ENCODE assay signal across 1 cellular context in genomic region chr10:3874988-3875841, GRCh38.
A peak's percentile ranks its signal among the peaks of the same experiment; 100 is the strongest.
TF ChIP-seq lines count a peak whose summit lies in the region.

No MANE protein-coding gene starts in this region.

TF ChIP-seq in GM12878, 131 proteins besides CTCF, POLR2A, EP300 and RAD21 (continued from another document and continues in another):
- TF ChIP-seq ETV6 (conservative IDR thresholded peaks at IDR 0.05 in 1 of 2, IDR thresholded peaks at IDR 0.05 in 1 of 2; ENCODE audit: borderline replicate concordance in 1 of 2, low read depth in 1 of 2) (peak in 1 of 2 experiments; percentile 81; a peak in 2 of 4 replicates), STAT1 (conservative IDR thresholded peaks at IDR 0.05) (no peak), STAT3 (IDR thresholded peaks at IDR 0.05; ENCODE audit: low read depth, low read length) (peak; percentile 80), ZNF622 (IDR thresholded peaks at IDR 0.05) (no peak), EED (IDR thresholded peaks at IDR 0.05; ENCODE audit: low read depth) (peak; percentile 100), BHLHE40 (IDR thresholded peaks at IDR 0.05; ENCODE audit: borderline replicate concordance in 1 of 2, low read depth in 2 of 2, low read length in 1 of 2) (peak; percentile 85 to 86), SIN3A (IDR thresholded peaks at IDR 0.05; ENCODE audit: low read depth, low read length) (no peak), HSF1 (IDR thresholded peaks at IDR 0.05; ENCODE audit: low read depth, low read length) (no peak), CREM (IDR thresholded peaks at IDR 0.05; ENCODE audit: low read depth) (peak; percentile 91), IRF5 (IDR thresholded peaks at IDR 0.05; ENCODE audit: borderline replicate concordance) (no peak), KAT2A (conservative IDR thresholded peaks at IDR 0.05; ENCODE audit: control insufficient read depth, low read depth, low read length) (no peak), MYC (IDR thresholded peaks at IDR 0.05; ENCODE audit: insufficient read depth, insufficient read length, insufficient replicate concordance, low read length, severe bottlenecking) (no peak), MEF2A (IDR thresholded peaks at IDR 0.05; ENCODE audit: insufficient read depth, low read depth, low read length) (peak; percentile 99), KDM1A (IDR thresholded peaks at IDR 0.05; ENCODE audit: borderline replicate concordance) (no peak), BMI1 (IDR thresholded peaks at IDR 0.05; ENCODE audit: borderline replicate concordance) (peak; percentile 87), PML (IDR thresholded peaks at IDR 0.05; ENCODE audit: low read length) (peak; percentile 43; the same call in 1 of the 2 replicates), POLR2AphosphoS5 (IDR thresholded peaks at IDR 0.05; ENCODE audit: low read length) (no peak; the same call in 1 of the 2 replicates), CBX5 (IDR thresholded peaks at IDR 0.05; ENCODE audit: low read depth) (peak; percentile 84; the same call in 1 of the 2 replicates), HDGF (IDR thresholded peaks at IDR 0.05) (no peak), TAF1 (IDR thresholded peaks at IDR 0.05; ENCODE audit: borderline replicate concordance, low read depth, low read length) (peak; percentile 17; the same call in 1 of the 2 replicates), TCF3 (IDR thresholded peaks at IDR 0.05; ENCODE audit: borderline replicate concordance, insufficient read depth, low read depth, low read length) (peak; percentile 95), RAD51 (IDR thresholded peaks at IDR 0.05) (peak; percentile 75), BCL11A (IDR thresholded peaks at IDR 0.05; ENCODE audit: low read depth, low read length) (peak; percentile 90), IKZF2 (IDR thresholded peaks at IDR 0.05) (peak; percentile 100), YBX1 (IDR thresholded peaks at IDR 0.05) (no peak), SREBF2 (IDR thresholded peaks at IDR 0.05; ENCODE audit: low read length) (no peak), CBFB (IDR thresholded peaks at IDR 0.05; ENCODE audit: low read depth) (peak; percentile 90), TCF7 (IDR thresholded peaks at IDR 0.05; ENCODE audit: borderline replicate concordance) (peak; percentile 76; the same call in 1 of the 2 replicates), ZNF274 (IDR thresholded peaks at IDR 0.05; ENCODE audit: insufficient read depth, insufficient read length) (no peak), ZBTB33 (IDR thresholded peaks at IDR 0.05) (no peak), SMAD1 (IDR thresholded peaks at IDR 0.05; ENCODE audit: low read depth, partially characterized antibody) (peak; percentile 70), ZSCAN29 (IDR thresholded peaks at IDR 0.05) (peak; percentile 70; the same call in 1 of the 2 replicates), SP1 (IDR thresholded peaks at IDR 0.05; ENCODE audit: low read depth, low read length) (no peak), SPI1 (IDR thresholded peaks at IDR 0.05; ENCODE audit: borderline replicate concordance, insufficient read depth, low read depth, low read length) (peak; percentile 14; the same call in 1 of the 2 replicates), PKNOX1 (IDR thresholded peaks at IDR 0.05) (peak; percentile 17; the same call in 1 of the 2 replicates), SMAD5 (IDR thresholded peaks at IDR 0.05; ENCODE audit: low read depth) (no peak), SUZ12 (IDR thresholded peaks at IDR 0.05; ENCODE audit: unreplicated experiment) (no peak), ZNF384 (IDR thresholded peaks at IDR 0.05; ENCODE audit: borderline replicate concordance, low read depth, low read length) (peak; percentile 97), ZBED1 (IDR thresholded peaks at IDR 0.05; ENCODE audit: borderline replicate concordance) (peak; percentile 96), RBBP5 (conservative IDR thresholded peaks at IDR 0.05) (no peak), BCL3 (IDR thresholded peaks at IDR 0.05; ENCODE audit: borderline replicate concordance, insufficient read depth, low read depth, low read length, poor library complexity, severe bottlenecking) (peak; percentile 74), SIX5 (IDR thresholded peaks at IDR 0.05; ENCODE audit: low read depth, low read length, severe bottlenecking) (no peak), REST (IDR thresholded peaks at IDR 0.05; ENCODE audit: low read depth, low read length) (no peak), HDAC6 (IDR thresholded peaks at IDR 0.05; ENCODE audit: unreplicated experiment) (no peak), NR2C2 (IDR thresholded peaks at IDR 0.05; ENCODE audit: borderline replicate concordance, control insufficient read depth, insufficient read length, low read depth) (no peak)
- TF ChIP-seq, protein P1, sequence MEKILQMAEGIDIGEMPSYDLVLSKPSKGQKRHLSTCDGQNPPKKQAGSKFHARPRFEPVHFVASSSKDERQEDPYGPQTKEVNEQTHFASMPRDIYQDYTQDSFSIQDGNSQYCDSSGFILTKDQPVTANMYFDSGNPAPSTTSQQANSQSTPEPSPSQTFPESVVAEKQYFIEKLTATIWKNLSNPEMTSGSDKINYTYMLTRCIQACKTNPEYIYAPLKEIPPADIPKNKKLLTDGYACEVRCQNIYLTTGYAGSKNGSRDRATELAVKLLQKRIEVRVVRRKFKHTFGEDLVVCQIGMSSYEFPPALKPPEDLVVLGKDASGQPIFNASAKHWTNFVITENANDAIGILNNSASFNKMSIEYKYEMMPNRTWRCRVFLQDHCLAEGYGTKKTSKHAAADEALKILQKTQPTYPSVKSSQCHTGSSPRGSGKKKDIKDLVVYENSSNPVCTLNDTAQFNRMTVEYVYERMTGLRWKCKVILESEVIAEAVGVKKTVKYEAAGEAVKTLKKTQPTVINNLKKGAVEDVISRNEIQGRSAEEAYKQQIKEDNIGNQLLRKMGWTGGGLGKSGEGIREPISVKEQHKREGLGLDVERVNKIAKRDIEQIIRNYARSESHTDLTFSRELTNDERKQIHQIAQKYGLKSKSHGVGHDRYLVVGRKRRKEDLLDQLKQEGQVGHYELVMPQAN (conservative IDR thresholded peaks at IDR 0.05): peak; percentile 53; the same call in 1 of the 2 replicates
- TF ChIP-seq, protein P2, sequence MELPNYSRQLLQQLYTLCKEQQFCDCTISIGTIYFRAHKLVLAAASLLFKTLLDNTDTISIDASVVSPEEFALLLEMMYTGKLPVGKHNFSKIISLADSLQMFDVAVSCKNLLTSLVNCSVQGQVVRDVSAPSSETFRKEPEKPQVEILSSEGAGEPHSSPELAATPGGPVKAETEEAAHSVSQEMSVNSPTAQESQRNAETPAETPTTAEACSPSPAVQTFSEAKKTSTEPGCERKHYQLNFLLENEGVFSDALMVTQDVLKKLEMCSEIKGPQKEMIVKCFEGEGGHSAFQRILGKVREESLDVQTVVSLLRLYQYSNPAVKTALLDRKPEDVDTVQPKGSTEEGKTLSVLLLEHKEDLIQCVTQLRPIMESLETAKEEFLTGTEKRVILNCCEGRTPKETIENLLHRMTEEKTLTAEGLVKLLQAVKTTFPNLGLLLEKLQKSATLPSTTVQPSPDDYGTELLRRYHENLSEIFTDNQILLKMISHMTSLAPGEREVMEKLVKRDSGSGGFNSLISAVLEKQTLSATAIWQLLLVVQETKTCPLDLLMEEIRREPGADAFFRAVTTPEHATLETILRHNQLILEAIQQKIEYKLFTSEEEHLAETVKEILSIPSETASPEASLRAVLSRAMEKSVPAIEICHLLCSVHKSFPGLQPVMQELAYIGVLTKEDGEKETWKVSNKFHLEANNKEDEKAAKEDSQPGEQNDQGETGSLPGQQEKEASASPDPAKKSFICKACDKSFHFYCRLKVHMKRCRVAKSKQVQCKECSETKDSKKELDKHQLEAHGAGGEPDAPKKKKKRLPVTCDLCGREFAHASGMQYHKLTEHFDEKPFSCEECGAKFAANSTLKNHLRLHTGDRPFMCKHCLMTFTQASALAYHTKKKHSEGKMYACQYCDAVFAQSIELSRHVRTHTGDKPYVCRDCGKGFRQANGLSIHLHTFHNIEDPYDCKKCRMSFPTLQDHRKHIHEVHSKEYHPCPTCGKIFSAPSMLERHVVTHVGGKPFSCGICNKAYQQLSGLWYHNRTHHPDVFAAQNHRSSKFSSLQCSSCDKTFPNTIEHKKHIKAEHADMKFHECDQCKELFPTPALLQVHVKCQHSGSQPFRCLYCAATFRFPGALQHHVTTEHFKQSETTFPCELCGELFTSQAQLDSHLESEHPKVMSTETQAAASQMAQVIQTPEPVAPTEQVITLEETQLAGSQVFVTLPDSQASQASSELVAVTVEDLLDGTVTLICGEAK (IDR thresholded peaks at IDR 0.05; ENCODE audit: borderline replicate concordance): peak; percentile 28; the same call in 1 of the 2 replicates
- TF ChIP-seq, protein P3, sequence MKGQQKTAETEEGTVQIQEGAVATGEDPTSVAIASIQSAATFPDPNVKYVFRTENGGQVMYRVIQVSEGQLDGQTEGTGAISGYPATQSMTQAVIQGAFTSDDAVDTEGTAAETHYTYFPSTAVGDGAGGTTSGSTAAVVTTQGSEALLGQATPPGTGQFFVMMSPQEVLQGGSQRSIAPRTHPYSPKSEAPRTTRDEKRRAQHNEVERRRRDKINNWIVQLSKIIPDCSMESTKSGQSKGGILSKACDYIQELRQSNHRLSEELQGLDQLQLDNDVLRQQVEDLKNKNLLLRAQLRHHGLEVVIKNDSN (IDR thresholded peaks at IDR 0.05; ENCODE audit: borderline replicate concordance, extremely low read length, insufficient read depth, low read depth, low read length): no peak
